In the genomic region with DNA sequence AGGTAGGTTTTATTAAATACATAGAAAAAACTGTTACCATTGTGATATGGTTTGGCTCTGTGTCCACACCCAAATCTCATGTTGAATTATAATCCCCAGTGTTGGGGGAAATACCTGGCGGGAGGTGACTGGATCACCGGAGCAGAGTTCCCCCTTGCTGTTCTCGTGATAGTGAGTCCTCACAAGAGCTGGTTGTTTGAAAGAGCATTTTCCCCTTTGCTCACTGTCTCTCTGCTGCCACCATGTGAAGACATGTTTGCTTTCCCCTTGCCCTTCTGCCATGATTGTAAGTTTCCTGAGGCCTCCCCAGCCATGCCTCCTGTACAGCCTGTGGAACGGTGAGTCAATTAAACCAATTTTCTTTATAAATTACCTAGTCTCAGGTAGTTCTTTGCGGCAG, we compare ENCODE assay signal across 10 cellular contexts.
DNase-seq lines count a peak whose midpoint lies in the region; ATAC-seq, FAIRE-seq and TF ChIP-seq lines count a peak whose summit lies in the region.
"Had no signal": no experiment of that assay in that cellular context is flagged by ENCODE, and none has a peak within 500 bp of the region (broad histone marks: within the 10 kb centered on the region; RNA-seq: fewer than 3 reads in every experiment).

No MANE protein-coding gene starts in this region.

- no peak overlapping the region for H3K4me2 ChIP-seq in H9 (ENCODE audit: insufficient read depth, insufficient read length, low read length)

- no peaks in the 10 kb centered on the region for H4K20me1 ChIP-seq in H9 (ENCODE audit: control insufficient read depth, insufficient read depth, insufficient read length)

- no peak overlapping the region for H3K23ac ChIP-seq in H9 (ENCODE audit: insufficient read length, low read depth, low read length)

- no peak overlapping the region for H4K91ac ChIP-seq in H9 (ENCODE audit: insufficient read length, low read depth, low read length)

- no peak overlapping the region for H2AK5ac ChIP-seq in H9 (ENCODE audit: insufficient read length, low read length)

- no peak overlapping the region for H2AFZ ChIP-seq in H9 (ENCODE audit: low read length)

- H3K9ac ChIP-seq in H9 (ENCODE audit: extremely low read depth, insufficient read length, low read length) = no peak overlapping the region

- in situ Hi-C loops in transverse colon (cut with MboI; ENCODE audit: low pct_ligation_motif_present in 1 of 4, low pct_unique_long_range_greater_than_20kb in 1 of 4, low sequenced_read_pairs in 3 of 4) = loop anchor here in 1 of 4 donors (25.0 kb wide), 1 partner anchor 1142 kb away; no protein-coding TSS in a partner anchor

- no peaks in the 10 kb centered on the region for H3K79me1 ChIP-seq in H9 (ENCODE audit: insufficient read depth, low read depth, low read length, poor library complexity, severe bottlenecking)

- H3K36me3 ChIP-seq in transverse colon (no peaks in the 10 kb centered on the region), psoas muscle (ENCODE audit: insufficient read depth in 1 of 2, low read depth in 1 of 2) (no peaks in the 10 kb centered on the region), spleen (no peaks in the 10 kb centered on the region)

- peaks cover 37 to 45% of the 10 kb centered on the region in 2 experiments for H3K4me1 Mint-ChIP-seq in H9
- H3K4me1 Mint-ChIP-seq: naive thymus-derived CD8-positive, alpha-beta T cell had no signal

- no peak for DNase-seq in D721Med (ENCODE audit: insufficient read length, low spot score)
- peak; percentile 74 for DNase-seq in H9
- peak; percentile 78 for DNase-seq in OCI-M1 (lab: John Stamatoyannopoulos, UW)
- DNase-seq in fibroblast of pulmonary artery (ENCODE audit: low read depth) = peak; percentile 19
- DNase-seq in transverse colon = no peak
- DNase-seq in NOMO-1 treated with dmso at 0.1 percent for 144 hours (lab: John Stamatoyannopoulos, UW; ENCODE audit: unreplicated experiment) = no peak
- no peak for DNase-seq in psoas muscle
- DNase-seq in spleen = no peak
- DNase-seq: activated T-cell treated with anti-CD3 and anti-CD28 coated beads, Interleukin-2, amount 50 U/mL, for 48 hours; naive thymus-derived CD8-positive, alpha-beta T cell had no signal

- H2BK12ac ChIP-seq in H9 (ENCODE audit: insufficient read length, low read depth, low read length) = no peak overlapping the region

- no CpG with 5 or more reads among the region's 5 CpGs for WGBS in H9 (ENCODE audit: extremely low coverage, insufficient read length, low lambda C conversion rate)
- 81 to 86% methylated on average over 5 of the region's 5 CpGs for WGBS in transverse colon (ENCODE audit: low coverage in 1 of 2), 2 donors
- 82 to 92% (median 88%) methylated on average over 5 of the region's 5 CpGs for WGBS in psoas muscle, 3 donors
- 77 to 86% (median 80%) methylated on average over 5 of the region's 5 CpGs for WGBS in spleen, 5 donors

- H3K9me3 ChIP-seq in H9 (ENCODE audit: control insufficient read depth, low read depth, low read length) = no peaks in the 10 kb centered on the region
- H3K9me3 ChIP-seq in transverse colon = no peaks in the 10 kb centered on the region
- H3K9me3 ChIP-seq in psoas muscle = no peaks in the 10 kb centered on the region
- H3K9me3 ChIP-seq in spleen = no peaks in the 10 kb centered on the region

- no peak overlapping the region for H3T11ph ChIP-seq in H9 (ENCODE audit: low read length)

- H3K4ac ChIP-seq in H9 (ENCODE audit: low read depth, low read length) = no peak overlapping the region

- peak; percentile 4 for TF ChIP-seq CTCF in D721Med (IDR thresholded peaks at IDR 0.05; ENCODE audit: insufficient read depth, missing control alignments)
- TF ChIP-seq CTCF in H9 (conservative IDR thresholded peaks at IDR 0.05) = peak; percentile 72
- peak; percentile 8 for TF ChIP-seq CTCF in fibroblast of pulmonary artery (IDR thresholded peaks at IDR 0.05; ENCODE audit: low read length, missing control alignments)
- TF ChIP-seq CTCF in transverse colon (IDR thresholded peaks at IDR 0.05) = no peak
- TF ChIP-seq CTCF in psoas muscle (IDR thresholded peaks at IDR 0.05) = no peak
- TF ChIP-seq CTCF in spleen (IDR thresholded peaks at IDR 0.05 in 8 of 11, conservative IDR thresholded peaks at IDR 0.05 in 3 of 11) = no peak

- H3K36me3 Mint-ChIP-seq in H9 (ENCODE audit: insufficient read depth in 1 of 3, low read depth in 3 of 3) = no peaks in the 10 kb centered on the region
- H3K36me3 Mint-ChIP-seq: naive thymus-derived CD8-positive, alpha-beta T cell had no signal

- no peak overlapping the region for H4K8ac ChIP-seq in H9 (replicated peaks; ENCODE audit: insufficient read length, low read depth, low read length)

- peak overlapping the region in 2 of 3 experiments; percentile 41 to 45; a peak in 1 of 7 replicates for H3K27ac Mint-ChIP-seq in H9
- H3K27ac Mint-ChIP-seq: naive thymus-derived CD8-positive, alpha-beta T cell had no signal

- no peak overlapping the region for H3K18ac ChIP-seq in H9 (ENCODE audit: insufficient read length, low read depth, low read length)

- H3K27me3 Mint-ChIP-seq in H9 (ENCODE audit: low read depth) = peaks cover 7% of the 10 kb centered on the region
- H3K27me3 Mint-ChIP-seq: naive thymus-derived CD8-positive, alpha-beta T cell had no signal

- intact Hi-C loops in transverse colon (cut with DNase I; ENCODE audit: low total_unique reads) = no loop called here
- intact Hi-C loops in psoas muscle (cut with DNase I) = no loop called here
- intact Hi-C loops in spleen (cut with DNase I; ENCODE audit: low total_unique reads) = no loop called here

- H3K79me2 ChIP-seq in H9 (ENCODE audit: insufficient read depth, low read length) = no peaks in the 10 kb centered on the region

- no peak for ATAC-seq in psoas muscle
- ATAC-seq: naive thymus-derived CD8-positive, alpha-beta T cell had no signal

- H3K4me3 Mint-ChIP-seq in H9 = no peak overlapping the region
- H3K4me3 Mint-ChIP-seq: naive thymus-derived CD8-positive, alpha-beta T cell had no signal

- no peak overlapping the region for H4K5ac ChIP-seq in H9 (ENCODE audit: insufficient read length, low read depth, low read length)

- no peak overlapping the region for H2BK20ac ChIP-seq in H9 (ENCODE audit: low read depth, low read length, poor library complexity, severe bottlenecking)

- no peak overlapping the region for H2BK120ac ChIP-seq in H9 (ENCODE audit: low read depth, low read length, poor library complexity, severe bottlenecking)

- H3K4me3 ChIP-seq in fibroblast of pulmonary artery (replicated peaks; ENCODE audit: low read depth, low read length) (no peak overlapping the region), transverse colon (no peak overlapping the region), psoas muscle (no peak overlapping the region), spleen (no peak overlapping the region)

- H3K14ac ChIP-seq in H9 (ENCODE audit: insufficient read depth, low read length) = no peak overlapping the region

- no peak for FAIRE-seq in D721Med (lab: Jason Lieb, UNC)

- no peaks in the 10 kb centered on the region for H3K23me2 ChIP-seq in H9 (ENCODE audit: insufficient read length, low read depth, low read length, poor library complexity, severe bottlenecking)

- peaks cover 2% of the 10 kb centered on the region; the same call in 1 of the 2 replicates for H3K27me3 ChIP-seq in H9 (ENCODE audit: insufficient read depth, low read length)
- no peaks in the 10 kb centered on the region for H3K27me3 ChIP-seq in transverse colon
- no peaks in the 10 kb centered on the region for H3K27me3 ChIP-seq in psoas muscle (ENCODE audit: insufficient read depth in 3 of 3, low read length in 2 of 3)
- no peaks in the 10 kb centered on the region for H3K27me3 ChIP-seq in spleen (replicated peaks in 1 of 7)

- no peak for TF ChIP-seq POLR2A in transverse colon (IDR thresholded peaks at IDR 0.05)
- TF ChIP-seq POLR2A in spleen (IDR thresholded peaks at IDR 0.05) = no peak

- no peaks in the 10 kb centered on the region for H3K9me3 Mint-ChIP-seq in H9
- H3K9me3 Mint-ChIP-seq: naive thymus-derived CD8-positive, alpha-beta T cell had no signal

- no peak overlapping the region for H3K56ac ChIP-seq in H9 (ENCODE audit: insufficient read length, low read depth, low read length)

- no peak overlapping the region for H2BK5ac ChIP-seq in H9 (ENCODE audit: insufficient read length, low read length)

- H3K27ac ChIP-seq in H9 (ENCODE audit: insufficient read length, low read depth, low read length) (no peak overlapping the region), transverse colon (no peak overlapping the region), psoas muscle (no peak overlapping the region), spleen (no peak overlapping the region)

- TF ChIP-seq EP300 in transverse colon (IDR thresholded peaks at IDR 0.05; ENCODE audit: low read depth) = no peak

- no peak overlapping the region for H2BK15ac ChIP-seq in H9 (ENCODE audit: low read depth, low read length)

- H3K4me1 ChIP-seq in H9 (ENCODE audit: insufficient read depth, low read length) (peaks cover 2% of the 10 kb centered on the region; the same call in 1 of the 2 replicates), transverse colon (no peaks in the 10 kb centered on the region), psoas muscle (no peaks in the 10 kb centered on the region), spleen (no peaks in the 10 kb centered on the region)

Comparison
In these comparisons a context has a peak if more than half of its experiments do, and no peak if none do; other contexts are left out.
1. DNase-seq: peak in H9 (single experiment), OCI-M1 (single experiment) and fibroblast of pulmonary artery (single experiment); none in D721Med (single experiment), transverse colon (single experiment), NOMO-1 treated with dmso at 0.1 percent for 144 hours (single experiment), psoas muscle (0 of 2) and spleen (single experiment).
2. CTCF ChIP-seq: peak in D721Med (single experiment), H9 (single experiment) and fibroblast of pulmonary artery (single experiment); none in transverse colon (0 of 5), psoas muscle (single experiment) and spleen (0 of 11).